ENCODE assay signal across 17 cellular contexts in the genomic region with DNA sequence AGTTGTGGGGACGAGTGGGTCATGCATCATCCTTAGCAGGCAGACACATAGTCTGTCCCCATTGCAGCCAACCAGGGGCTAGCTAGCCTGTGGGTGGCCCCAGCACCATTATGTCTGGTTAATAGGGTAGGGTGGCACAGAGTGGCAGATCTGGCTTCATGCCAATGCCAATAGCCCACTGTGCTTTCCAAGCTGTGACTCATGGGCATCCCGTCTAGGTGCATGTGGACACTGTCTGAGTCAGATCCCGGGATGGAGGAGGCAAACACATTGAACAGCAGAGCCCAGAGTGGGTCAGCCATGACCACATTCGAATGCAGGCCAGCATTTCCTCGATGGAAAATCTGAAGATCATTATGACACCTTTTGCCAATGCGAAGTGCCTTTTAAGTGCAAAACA. TPM values are rescaled to one million over a fixed set of nuclear protein-coding genes. Genes with fewer than 3 reads are reported as not detected.
DNase-seq lines count a peak whose midpoint lies in the region; ATAC-seq and TF ChIP-seq lines count a peak whose summit lies in the region.
"Had no signal": no experiment of that assay in that cellular context is flagged by ENCODE, and none has a peak within 500 bp of the region (broad histone marks: within the 10 kb centered on the region; RNA-seq: fewer than 3 reads in every experiment).

No MANE protein-coding gene starts in this region.

- H3K9me3 Mint-ChIP-seq in effector memory CD8-positive, alpha-beta T cell = no peaks in the 10 kb centered on the region

- H3K36me3 Mint-ChIP-seq in effector memory CD8-positive, alpha-beta T cell (ENCODE audit: insufficient read depth) = no peaks in the 10 kb centered on the region

- no peak overlapping the region for H3K4me3 Mint-ChIP-seq in effector memory CD8-positive, alpha-beta T cell
- H3K4me3 Mint-ChIP-seq: activated T-helper 17 cell treated with anti-CD3 and anti-CD28 coated beads, Interleukin-2, amount 50 U/mL, for 72 hours had no signal

- DNase-seq in Daoy (ENCODE audit: low read depth) (peak; percentile 75), RKO (ENCODE audit: low spot score) (peak; percentile 3), epithelial cell of esophagus (ENCODE audit: low read depth) (peak; percentile 75), renal cortical epithelial cell (ENCODE audit: low read depth) (peak; percentile 67), GOT3 (lab: John Stamatoyannopoulos, UW) (no peak), NCI-H774 (lab: John Stamatoyannopoulos, UW) (no peak)
- DNase-seq in effector memory CD8-positive, alpha-beta T cell = no peak
- DNase-seq: activated CD4-positive, alpha-beta T cell treated with anti-CD3 and anti-CD28 coated beads for 48 hours; AML-193; left ventricle myocardium superior; MM.1S; NCI-H1694 treated with DMSO at 0.1 percent for 48 hours; RPMI8226; spleen had no signal

- no peak overlapping the region for H3K27ac Mint-ChIP-seq in effector memory CD8-positive, alpha-beta T cell
- H3K27ac Mint-ChIP-seq: activated T-helper 17 cell treated with anti-CD3 and anti-CD28 coated beads, Interleukin-2, amount 50 U/mL, for 72 hours had no signal

- no peak for ATAC-seq in effector memory CD8-positive, alpha-beta T cell (replicated peaks)
- ATAC-seq in GM21717 (IDR thresholded peaks at IDR 0.05; ENCODE audit: unreplicated experiment) = no peak
- ATAC-seq: activated T-helper 17 cell treated with anti-CD3 and anti-CD28 coated beads, Interleukin-2, amount 50 U/mL, for 72 hours; left ventricle myocardium superior had no signal

- no peak overlapping the region for H3K4me3 ChIP-seq in epithelial cell of esophagus (ENCODE audit: low read length)
- H3K4me3 ChIP-seq: spleen had no signal

- TF ChIP-seq CTCF in epithelial cell of esophagus (IDR thresholded peaks at IDR 0.05; ENCODE audit: insufficient read depth, low read depth, low read length, missing control alignments) = no peak

- H3K27me3 Mint-ChIP-seq in effector memory CD8-positive, alpha-beta T cell = peaks cover 30 to 58% of the 10 kb centered on the region in 2 donors

- no peaks in the 10 kb centered on the region for H3K4me1 Mint-ChIP-seq in effector memory CD8-positive, alpha-beta T cell (ENCODE audit: low read depth in 2 of 2)
- H3K4me1 Mint-ChIP-seq: activated T-helper 17 cell treated with anti-CD3 and anti-CD28 coated beads, Interleukin-2, amount 50 U/mL, for 72 hours had no signal

RNA-seq across cellular contexts. Expression of gene HS3ST2, which starts 2.5 kb away (rescaled TPM):
- not detected in 2 replicates for total RNA-seq in Daoy (2014; rRNA removed; shearing (Covaris generic))
- 1.2 TPM in 1 of 2 replicates, not detected in the other for total RNA-seq in renal cortical epithelial cell
- total RNA-seq: activated T-helper 17 cell treated with anti-CD3 and anti-CD28 coated beads, Interleukin-2, amount 50 U/mL, for 72 hours; glomerular endothelial cell had no signal

Comparison
In these comparisons a context has a peak if more than half of its experiments do, and no peak if none do; other contexts are left out.
1. DNase-seq: peak in Daoy (single experiment), RKO (single experiment), epithelial cell of esophagus (single experiment) and renal cortical epithelial cell (single experiment); none in effector memory CD8-positive, alpha-beta T cell (0 of 3), GOT3 (single experiment) and NCI-H774 (single experiment).